8 cellular contexts compared by ENCODE assay signal in the genomic region with DNA sequence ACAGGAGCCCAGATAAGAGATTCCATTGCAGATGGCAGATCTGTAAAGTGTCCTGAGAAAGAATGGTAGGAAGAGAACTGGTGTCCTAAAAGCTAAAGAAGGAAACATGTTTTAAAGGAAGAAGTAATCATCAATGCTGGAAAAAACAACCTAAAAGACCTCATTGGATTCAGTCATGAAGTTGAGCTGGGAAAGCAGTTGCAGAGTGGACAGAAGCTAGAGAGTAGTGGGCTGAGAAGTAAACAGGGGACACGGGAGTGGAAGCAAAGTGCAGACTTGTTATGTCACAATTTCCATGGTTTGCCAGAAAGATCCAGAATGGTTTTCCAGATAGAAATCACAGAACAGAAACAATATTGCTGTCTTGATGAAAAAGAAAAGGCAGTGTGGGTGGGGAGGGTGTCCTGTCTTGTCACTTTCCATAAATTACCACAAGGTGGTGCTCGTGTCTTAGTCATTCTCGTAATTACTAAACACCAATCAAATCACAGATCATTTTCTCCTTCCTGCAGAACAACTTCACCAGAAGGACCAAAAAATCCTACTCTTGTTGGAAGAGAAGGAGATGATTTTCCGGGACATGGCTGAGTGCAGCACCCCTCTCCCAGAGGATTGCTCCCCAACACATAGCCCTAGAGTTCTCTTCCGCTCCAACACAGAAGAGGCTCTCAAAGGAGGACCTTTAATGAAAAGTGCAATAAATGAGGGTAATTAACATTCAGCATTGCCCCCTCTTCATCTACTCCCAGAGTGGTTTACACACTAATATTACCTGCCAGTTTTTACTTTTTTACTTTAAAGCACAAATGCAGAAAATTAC.
DNase-seq lines count a peak whose midpoint lies in the region; ATAC-seq and TF ChIP-seq lines count a peak whose summit lies in the region.

No MANE protein-coding gene starts in this region.

- no peaks in the 10 kb centered on the region for H3K27me3 ChIP-seq in naive thymus-derived CD4-positive, alpha-beta T cell (ENCODE audit: control insufficient read depth in 2 of 2, insufficient read depth in 2 of 2, low read length in 2 of 2)

- H3K4me1 ChIP-seq in naive thymus-derived CD4-positive, alpha-beta T cell (ENCODE audit: control insufficient read depth in 2 of 2, insufficient read depth in 2 of 2, low read length in 2 of 2): no peaks in the 10 kb centered on the region

- intact Hi-C loops in naive thymus-derived CD4-positive, alpha-beta T cell (cut with micrococcal nuclease): loop anchor here (1.0 to 5.0 kb wide), 6 partner anchors 62 to 433 kb away; a partner anchor contains a TSS

- peaks cover 40 to 88% (median 65%) of the 10 kb centered on the region in 3 experiments for H3K36me3 ChIP-seq in naive thymus-derived CD4-positive, alpha-beta T cell (ENCODE audit: control insufficient read depth in 2 of 3, insufficient read depth in 3 of 3, low read length in 3 of 3)

- no peak overlapping the region for H3K4me3 ChIP-seq in naive thymus-derived CD4-positive, alpha-beta T cell (ENCODE audit: low read length)

- no peak overlapping the region for H3K4me3 Mint-ChIP-seq in WTC11
- no peak overlapping the region for H3K4me3 Mint-ChIP-seq in naive thymus-derived CD4-positive, alpha-beta T cell

- peaks cover 57% of the 10 kb centered on the region for H3K36me3 Mint-ChIP-seq in WTC11
- peaks cover 33 to 69% (median 41%) of the 10 kb centered on the region in 5 donors for H3K36me3 Mint-ChIP-seq in naive thymus-derived CD4-positive, alpha-beta T cell

- no peaks in the 10 kb centered on the region for H3K4me1 Mint-ChIP-seq in WTC11
- H3K4me1 Mint-ChIP-seq in naive thymus-derived CD4-positive, alpha-beta T cell: peaks cover 0 to 28% (median 14%) of the 10 kb centered on the region in 7 donors

- ATAC-seq in HG03064 (IDR thresholded peaks at IDR 0.05; ENCODE audit: low read depth, unreplicated experiment) (peak; percentile 69), WTC11 (peak; percentile 87), esophagus mucosa (peak; percentile 83), HG02571 (IDR thresholded peaks at IDR 0.05; ENCODE audit: unreplicated experiment) (no peak)
- peak; percentile 90 for ATAC-seq in naive thymus-derived CD4-positive, alpha-beta T cell

- H3K27ac ChIP-seq in naive thymus-derived CD4-positive, alpha-beta T cell (ENCODE audit: low read depth, low read length): no peak overlapping the region

- peak; percentile 17 for DNase-seq in stimulated activated CD8-positive, alpha-beta memory T cell treated with anti-CD3 and anti-CD28 coated beads, Interleukin-15, amount 100 ng/mL, for 1 hour (ENCODE audit: low read depth)
- DNase-seq in stimulated activated CD8-positive, alpha-beta memory T cell treated with anti-CD3 and anti-CD28 coated beads, Interleukin-4, amount 100 ng/mL, for 48 hours: no peak
- peak; percentile 36 for DNase-seq in NCI-H2171 (lab: John Stamatoyannopoulos, UW)
- no peak for DNase-seq in WTC11 (ENCODE audit: low spot score)
- peak in 7 of 9 donors; percentile 48 to 72 (median 62) for DNase-seq in naive thymus-derived CD4-positive, alpha-beta T cell

- peaks cover 0 to 10% (median 0%) of the 10 kb centered on the region in 3 experiments for H3K9me3 ChIP-seq in naive thymus-derived CD4-positive, alpha-beta T cell (ENCODE audit: control insufficient read depth in 2 of 3, low read length in 3 of 3)

- CTCF ChIA-PET in WTC11 (lab: Charles Lee): interaction anchor here (0.8 to 2.4 kb wide), 8 partner anchors 11 to 399 kb away, joined by 3 to 28 read pairs (median 4); no protein-coding TSS in a partner anchor
- CTCF ChIA-PET in naive thymus-derived CD4-positive, alpha-beta T cell (lab: Charles Lee): interaction anchor here (0.6 to 4.6 kb wide), 10 partner anchors 13 to 175 kb away, joined by 3 to 74 read pairs (median 4); no protein-coding TSS in a partner anchor

- H3K27ac Mint-ChIP-seq in WTC11: peak overlapping the region; percentile 5; the same call in 1 of the 2 replicates
- peak overlapping the region; percentile 7 to 88 (median 47) for H3K27ac Mint-ChIP-seq in naive thymus-derived CD4-positive, alpha-beta T cell

- H3K9me3 Mint-ChIP-seq in WTC11: peaks cover 20% of the 10 kb centered on the region
- peaks cover 0 to 16% (median 6%) of the 10 kb centered on the region in 11 donors for H3K9me3 Mint-ChIP-seq in naive thymus-derived CD4-positive, alpha-beta T cell

- peaks cover 2% of the 10 kb centered on the region for H3K27me3 Mint-ChIP-seq in WTC11 (ENCODE audit: low read depth)
- no peaks in the 10 kb centered on the region for H3K27me3 Mint-ChIP-seq in naive thymus-derived CD4-positive, alpha-beta T cell

- POLR2A ChIA-PET in WTC11 (lab: Charles Lee): no interaction called here
- POLR2A ChIA-PET in naive thymus-derived CD4-positive, alpha-beta T cell (lab: Charles Lee): interaction anchor here (0.9 to 1.2 kb wide), 3 partner anchors 11 to 63 kb away, joined by 3 to 5 read pairs (median 3); no protein-coding TSS in a partner anchor

- TF ChIP-seq CTCF in WTC11 (IDR thresholded peaks at IDR 0.05): no peak

TF ChIP-seq in WTC11, 78 proteins besides CTCF, POLR2A, EP300 and RAD21 (continues in another document):
- TF ChIP-seq ZNF396 (CRISPR knock-in tag; IDR thresholded peaks at IDR 0.05; ENCODE audit: borderline replicate concordance): no peak
- TF ChIP-seq ZNF671 (CRISPR knock-in tag; IDR thresholded peaks at IDR 0.05): no peak
- TF ChIP-seq NR1H2 (CRISPR knock-in tag; IDR thresholded peaks at IDR 0.05): no peak
- TF ChIP-seq, protein P1, sequence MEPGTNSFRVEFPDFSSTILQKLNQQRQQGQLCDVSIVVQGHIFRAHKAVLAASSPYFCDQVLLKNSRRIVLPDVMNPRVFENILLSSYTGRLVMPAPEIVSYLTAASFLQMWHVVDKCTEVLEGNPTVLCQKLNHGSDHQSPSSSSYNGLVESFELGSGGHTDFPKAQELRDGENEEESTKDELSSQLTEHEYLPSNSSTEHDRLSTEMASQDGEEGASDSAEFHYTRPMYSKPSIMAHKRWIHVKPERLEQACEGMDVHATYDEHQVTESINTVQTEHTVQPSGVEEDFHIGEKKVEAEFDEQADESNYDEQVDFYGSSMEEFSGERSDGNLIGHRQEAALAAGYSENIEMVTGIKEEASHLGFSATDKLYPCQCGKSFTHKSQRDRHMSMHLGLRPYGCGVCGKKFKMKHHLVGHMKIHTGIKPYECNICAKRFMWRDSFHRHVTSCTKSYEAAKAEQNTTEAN (CRISPR knock-in tag; IDR thresholded peaks at IDR 0.05): no peak
- TF ChIP-seq, protein P2, sequence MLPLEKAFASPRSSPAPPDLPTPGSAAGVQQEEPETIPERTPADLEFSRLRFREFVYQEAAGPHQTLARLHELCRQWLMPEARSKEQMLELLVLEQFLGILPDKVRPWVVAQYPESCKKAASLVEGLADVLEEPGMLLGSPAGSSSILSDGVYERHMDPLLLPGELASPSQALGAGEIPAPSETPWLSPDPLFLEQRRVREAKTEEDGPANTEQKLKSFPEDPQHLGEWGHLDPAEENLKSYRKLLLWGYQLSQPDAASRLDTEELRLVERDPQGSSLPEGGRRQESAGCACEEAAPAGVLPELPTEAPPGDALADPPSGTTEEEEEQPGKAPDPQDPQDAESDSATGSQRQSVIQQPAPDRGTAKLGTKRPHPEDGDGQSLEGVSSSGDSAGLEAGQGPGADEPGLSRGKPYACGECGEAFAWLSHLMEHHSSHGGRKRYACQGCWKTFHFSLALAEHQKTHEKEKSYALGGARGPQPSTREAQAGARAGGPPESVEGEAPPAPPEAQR (CRISPR knock-in tag; IDR thresholded peaks at IDR 0.05): no peak
- TF ChIP-seq, protein P3, sequence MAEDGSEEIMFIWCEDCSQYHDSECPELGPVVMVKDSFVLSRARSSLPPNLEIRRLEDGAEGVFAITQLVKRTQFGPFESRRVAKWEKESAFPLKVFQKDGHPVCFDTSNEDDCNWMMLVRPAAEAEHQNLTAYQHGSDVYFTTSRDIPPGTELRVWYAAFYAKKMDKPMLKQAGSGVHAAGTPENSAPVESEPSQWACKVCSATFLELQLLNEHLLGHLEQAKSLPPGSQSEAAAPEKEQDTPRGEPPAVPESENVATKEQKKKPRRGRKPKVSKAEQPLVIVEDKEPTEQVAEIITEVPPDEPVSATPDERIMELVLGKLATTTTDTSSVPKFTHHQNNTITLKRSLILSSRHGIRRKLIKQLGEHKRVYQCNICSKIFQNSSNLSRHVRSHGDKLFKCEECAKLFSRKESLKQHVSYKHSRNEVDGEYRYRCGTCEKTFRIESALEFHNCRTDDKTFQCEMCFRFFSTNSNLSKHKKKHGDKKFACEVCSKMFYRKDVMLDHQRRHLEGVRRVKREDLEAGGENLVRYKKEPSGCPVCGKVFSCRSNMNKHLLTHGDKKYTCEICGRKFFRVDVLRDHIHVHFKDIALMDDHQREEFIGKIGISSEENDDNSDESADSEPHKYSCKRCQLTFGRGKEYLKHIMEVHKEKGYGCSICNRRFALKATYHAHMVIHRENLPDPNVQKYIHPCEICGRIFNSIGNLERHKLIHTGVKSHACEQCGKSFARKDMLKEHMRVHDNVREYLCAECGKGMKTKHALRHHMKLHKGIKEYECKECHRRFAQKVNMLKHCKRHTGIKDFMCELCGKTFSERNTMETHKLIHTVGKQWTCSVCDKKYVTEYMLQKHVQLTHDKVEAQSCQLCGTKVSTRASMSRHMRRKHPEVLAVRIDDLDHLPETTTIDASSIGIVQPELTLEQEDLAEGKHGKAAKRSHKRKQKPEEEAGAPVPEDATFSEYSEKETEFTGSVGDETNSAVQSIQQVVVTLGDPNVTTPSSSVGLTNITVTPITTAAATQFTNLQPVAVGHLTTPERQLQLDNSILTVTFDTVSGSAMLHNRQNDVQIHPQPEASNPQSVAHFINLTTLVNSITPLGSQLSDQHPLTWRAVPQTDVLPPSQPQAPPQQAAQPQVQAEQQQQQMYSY (CRISPR knock-in tag; IDR thresholded peaks at IDR 0.05): no peak
- TF ChIP-seq JAZF1 (CRISPR knock-in tag; IDR thresholded peaks at IDR 0.05): no peak

Comparison
In these comparisons a context has a peak if more than half of its experiments do, and no peak if none do; other contexts are left out.
1. DNase-seq: peak in stimulated activated CD8-positive, alpha-beta memory T cell treated with anti-CD3 and anti-CD28 coated beads, Interleukin-15, amount 100 ng/mL, for 1 hour (single experiment), NCI-H2171 (single experiment) and naive thymus-derived CD4-positive, alpha-beta T cell (7 of 9); none in stimulated activated CD8-positive, alpha-beta memory T cell treated with anti-CD3 and anti-CD28 coated beads, Interleukin-4, amount 100 ng/mL, for 48 hours (single experiment) and WTC11 (single experiment).